ENCODE assay signal across 8 cellular contexts in genomic region chr12:76764856-76765255, GRCh38. TPM values are rescaled to one million over a fixed set of nuclear protein-coding genes. Genes with fewer than 3 reads are reported as not detected.
DNase-seq lines count a peak whose midpoint lies in the region; TF ChIP-seq lines count a peak whose summit lies in the region.

No MANE protein-coding gene starts in this region.

- H2AFZ ChIP-seq in neuron (ENCODE audit: low read depth, low read length) = peak overlapping the region; percentile 70

- H3K27ac ChIP-seq in SJSA1 = no peak overlapping the region

- peak overlapping the region; percentile 72 for H3K4me3 ChIP-seq in SJSA1
- H3K4me3 ChIP-seq in neuron (ENCODE audit: low read length) = peak overlapping the region; percentile 78

- peaks cover 32% of the 10 kb centered on the region for H3K4me1 Mint-ChIP-seq in endothelial cell (ENCODE audit: unreplicated experiment)

- peak overlapping the region; percentile 95 for H3K27ac Mint-ChIP-seq in endothelial cell (ENCODE audit: unreplicated experiment)

- H3K9me3 Mint-ChIP-seq in endothelial cell (ENCODE audit: unreplicated experiment) = no peaks in the 10 kb centered on the region

- peak; percentile 8 for DNase-seq in NCI-H345 (lab: John Stamatoyannopoulos, UW)
- DNase-seq in NCI-H345 treated with DMSO at 0.1 percent for 48 hours (lab: John Stamatoyannopoulos, UW; ENCODE audit: unreplicated experiment) = no peak
- DNase-seq in SJSA1 (ENCODE audit: low read depth in 1 of 2, low spot score in 2 of 2) = no peak
- no peak for DNase-seq in endothelial cell (ENCODE audit: low spot score)
- no peak for DNase-seq in effector CD8-positive, alpha-beta T cell (lab: John Stamatoyannopoulos, UW)
- DNase-seq in stimulated activated CD4-positive, alpha-beta T cell treated with anti-CD3 and anti-CD28 coated beads, Interleukin-4, amount 100 ng/mL, for 4 hours = no peak
- DNase-seq in MV-4-11 (lab: John Stamatoyannopoulos, UW) = no peak

- H3K4me1 ChIP-seq in SJSA1 (replicated peaks) (peaks cover 8% of the 10 kb centered on the region; the same call in 1 of the 2 replicates), neuron (ENCODE audit: insufficient read depth, low read length) (peaks cover 7% of the 10 kb centered on the region)

- H3K9me3 ChIP-seq in SJSA1 (replicated peaks) (no peaks in the 10 kb centered on the region), neuron (ENCODE audit: low read length) (no peaks in the 10 kb centered on the region)

- H3K4me3 Mint-ChIP-seq in endothelial cell (ENCODE audit: unreplicated experiment) = peak overlapping the region; percentile 97

- peaks cover 11% of the 10 kb centered on the region for H3K27me3 Mint-ChIP-seq in endothelial cell (ENCODE audit: unreplicated experiment)

- H3K27me3 ChIP-seq in SJSA1 (replicated peaks) = no peaks in the 10 kb centered on the region
- no peaks in the 10 kb centered on the region for H3K27me3 ChIP-seq in neuron (ENCODE audit: insufficient read depth, low read length)

- H3K36me3 ChIP-seq in SJSA1 = no peaks in the 10 kb centered on the region
- H3K36me3 ChIP-seq in neuron (ENCODE audit: insufficient read depth, low read length) = no peaks in the 10 kb centered on the region

- no peaks in the 10 kb centered on the region for H3K36me3 Mint-ChIP-seq in endothelial cell (ENCODE audit: low read depth, unreplicated experiment)

- no peak for TF ChIP-seq CTCF in endothelial cell (IDR thresholded peaks at IDR 0.05; ENCODE audit: unreplicated experiment)

RNA-seq across cellular contexts. Expression of gene ZDHHC17, which starts 0.9 kb away (rescaled TPM):
- 20.9 and 22.2 TPM in 2 replicates for total RNA-seq in SJSA1 (2014; rRNA removed; shearing (Covaris generic))
- total RNA-seq in endothelial cell (ENCODE audit: unreplicated experiment) = 52.0 TPM
